In genomic region chr15:88658972-88659931, GRCh38 we compare ENCODE assay signal across 9 cellular contexts. TPM values are rescaled to one million over a fixed set of nuclear protein-coding genes. Genes with fewer than 3 reads are reported as not detected.
DNase-seq lines count a peak whose midpoint lies in the region; ATAC-seq, FAIRE-seq and TF ChIP-seq lines count a peak whose summit lies in the region.
"Had no signal": no experiment of that assay in that cellular context is flagged by ENCODE, and none has a peak within 500 bp of the region (broad histone marks: within the 10 kb centered on the region; RNA-seq: fewer than 3 reads in every experiment).

No MANE protein-coding gene starts in this region.

- CTCF ChIA-PET in activated CD8-positive, alpha-beta memory T cell treated with anti-CD3 and anti-CD28 coated beads, Interleukin-2, amount 10 ng/mL, durations not matched to agents 7 days and 5 days (lab: Charles Lee), result interaction anchor here (4.4 kb wide), 1 partner anchor 34 kb away, joined by 30 read pairs; no protein-coding TSS in a partner anchor

- peak overlapping the region; percentile 37 for H3K4me2 ChIP-seq in astrocyte (ENCODE audit: low read length)
- H3K4me2 ChIP-seq: A549 had no signal

- H3K9me3 ChIP-seq in astrocyte (ENCODE audit: insufficient read depth, low read depth, low read length), result no peaks in the 10 kb centered on the region
- H3K9me3 ChIP-seq in right cardiac atrium (ENCODE audit: control insufficient read depth, low read length), result no peaks in the 10 kb centered on the region
- H3K9me3 ChIP-seq: A549 had no signal

- DNase-seq in activated CD8-positive, alpha-beta memory T cell treated with anti-CD3 and anti-CD28 coated beads, Interleukin-2, amount 10 ng/mL, durations not matched to agents 7 days and 5 days, result peak; percentile 30
- DNase-seq in activated CD8-positive, alpha-beta memory T cell treated with anti-CD3 and anti-CD28 coated beads for 24 hours, result no peak
- DNase-seq in astrocyte (ENCODE audit: low read depth) (peak; percentile 66), right cardiac atrium (peak in 1 of 3 donors; percentile 51), superior temporal gyrus (ENCODE audit: extremely low spot score) (peak; percentile 49)

- H3K36me3 Mint-ChIP-seq in activated CD8-positive, alpha-beta memory T cell treated with anti-CD3 and anti-CD28 coated beads, Interleukin-2, amount 10 ng/mL, durations not matched to agents 7 days and 5 days, result peaks cover 9% of the 10 kb centered on the region
- no peaks in the 10 kb centered on the region for H3K36me3 Mint-ChIP-seq in astrocyte (ENCODE audit: low read depth, unreplicated experiment)

- H3K9me3 Mint-ChIP-seq in activated CD8-positive, alpha-beta memory T cell treated with anti-CD3 and anti-CD28 coated beads, Interleukin-2, amount 10 ng/mL, durations not matched to agents 7 days and 5 days (ENCODE audit: low read depth), result no peaks in the 10 kb centered on the region
- no peaks in the 10 kb centered on the region for H3K9me3 Mint-ChIP-seq in astrocyte (ENCODE audit: unreplicated experiment)

- 64% methylated on average over 18 of the region's 18 CpGs for WGBS in right cardiac atrium

- no peak for TF ChIP-seq CTCF in astrocyte (IDR thresholded peaks at IDR 0.05; ENCODE audit: insufficient read depth, low read depth, low read length)

- FAIRE-seq in astrocyte (lab: Jason Lieb, UNC), result no peak
- FAIRE-seq: A549 had no signal

- no peak for ATAC-seq in activated CD8-positive, alpha-beta memory T cell treated with anti-CD3 and anti-CD28 coated beads, Interleukin-2, amount 10 ng/mL, durations not matched to agents 7 days and 5 days
- ATAC-seq in right cardiac atrium, result peak; percentile 47 to 77
- ATAC-seq in GM21367 (IDR thresholded peaks at IDR 0.05; ENCODE audit: unreplicated experiment), result no peak
- no peak for ATAC-seq in GM19467 (IDR thresholded peaks at IDR 0.05; ENCODE audit: unreplicated experiment)
- ATAC-seq in GM18870 (IDR thresholded peaks at IDR 0.05; ENCODE audit: unreplicated experiment), result no peak

- H4K20me1 ChIP-seq in astrocyte (ENCODE audit: insufficient read depth, low read length), result no peaks in the 10 kb centered on the region

- no peak overlapping the region for H3K4me3 Mint-ChIP-seq in activated CD8-positive, alpha-beta memory T cell treated with anti-CD3 and anti-CD28 coated beads, Interleukin-2, amount 10 ng/mL, durations not matched to agents 7 days and 5 days
- peak overlapping the region; percentile 45 for H3K4me3 Mint-ChIP-seq in astrocyte (ENCODE audit: unreplicated experiment)

- no peak overlapping the region for H2AFZ ChIP-seq in astrocyte (ENCODE audit: low read depth, low read length)

- peaks cover 6% of the 10 kb centered on the region for H3K4me1 Mint-ChIP-seq in activated CD8-positive, alpha-beta memory T cell treated with anti-CD3 and anti-CD28 coated beads, Interleukin-2, amount 10 ng/mL, durations not matched to agents 7 days and 5 days
- H3K4me1 Mint-ChIP-seq in astrocyte (ENCODE audit: low read depth, unreplicated experiment), result peaks cover 7% of the 10 kb centered on the region

- H3K27ac ChIP-seq in astrocyte (ENCODE audit: low read depth, low read length) (no peak overlapping the region), right cardiac atrium (ENCODE audit: low read length) (no peak overlapping the region)
- H3K27ac ChIP-seq: A549 had no signal

- H3K36me3 ChIP-seq in astrocyte (ENCODE audit: insufficient read depth, low read length), result no peaks in the 10 kb centered on the region

- H3K27me3 Mint-ChIP-seq in activated CD8-positive, alpha-beta memory T cell treated with anti-CD3 and anti-CD28 coated beads, Interleukin-2, amount 10 ng/mL, durations not matched to agents 7 days and 5 days, result no peaks in the 10 kb centered on the region
- H3K27me3 Mint-ChIP-seq in astrocyte (ENCODE audit: low read depth, unreplicated experiment), result peaks cover 25% of the 10 kb centered on the region

- no peak overlapping the region for H3K9ac ChIP-seq in astrocyte (ENCODE audit: low read length)

- no peak overlapping the region for H3K4me3 ChIP-seq in astrocyte (ENCODE audit: insufficient read depth, low read depth, low read length)
- H3K4me3 ChIP-seq in right cardiac atrium (ENCODE audit: low read length), result no peak overlapping the region
- H3K4me3 ChIP-seq: A549 had no signal

- peaks cover 15% of the 10 kb centered on the region for H3K4me1 ChIP-seq in astrocyte (ENCODE audit: insufficient read depth, low read length)
- no peaks in the 10 kb centered on the region for H3K4me1 ChIP-seq in right cardiac atrium (ENCODE audit: control insufficient read depth, insufficient read depth, low read length)
- H3K4me1 ChIP-seq: A549 had no signal

- no peaks in the 10 kb centered on the region for H3K27me3 ChIP-seq in astrocyte (ENCODE audit: insufficient read depth, low read length)
- H3K27me3 ChIP-seq in right cardiac atrium (ENCODE audit: control insufficient read depth, insufficient read depth), result no peaks in the 10 kb centered on the region

- intact Hi-C loops in right cardiac atrium (cut with DNase I), result loop anchor here in 2 of 4 donors (10.0 kb wide), 2 partner anchors 166 to 176 kb away; no protein-coding TSS in a partner anchor

- H3K79me2 ChIP-seq in astrocyte (ENCODE audit: insufficient read depth, low read length), result no peaks in the 10 kb centered on the region

- no peak overlapping the region for H3K27ac Mint-ChIP-seq in activated CD8-positive, alpha-beta memory T cell treated with anti-CD3 and anti-CD28 coated beads, Interleukin-2, amount 10 ng/mL, durations not matched to agents 7 days and 5 days
- H3K27ac Mint-ChIP-seq in astrocyte (ENCODE audit: unreplicated experiment), result peak overlapping the region; percentile 62

RNA-seq across cellular contexts. Expression of gene ISG20, which starts 20.4 kb away (rescaled TPM):
- total RNA-seq in activated CD8-positive, alpha-beta memory T cell treated with anti-CD3 and anti-CD28 coated beads, Interleukin-2, amount 10 ng/mL, durations not matched to agents 7 days and 5 days, result 100 to 1,000 TPM; 155 to 379 TPM
- total RNA-seq in astrocyte, result 15.9 and 18.6 TPM in 2 replicates
- 1 to 10 TPM; 3.4 to 5.8 (median 4.7) TPM for total RNA-seq in right cardiac atrium
- 5.3 TPM for polyA plus RNA-seq in right cardiac atrium

RNA-seq across cellular contexts. Expression of gene AEN, which starts 38.1 kb away (rescaled TPM):
- 10 to 100 TPM; 55.7 to 57.4 TPM for total RNA-seq in activated CD8-positive, alpha-beta memory T cell treated with anti-CD3 and anti-CD28 coated beads, Interleukin-2, amount 10 ng/mL, durations not matched to agents 7 days and 5 days
- total RNA-seq in astrocyte (75.9 and 90.6 TPM in 2 replicates), right cardiac atrium (1 to 10 TPM; 4.0 to 9.5 (median 6.9) TPM)
- 4.1 TPM for polyA plus RNA-seq in right cardiac atrium

Comparison
In these comparisons a context has a peak if more than half of its experiments do, and no peak if none do; other contexts are left out.
1. ATAC-seq: peak in right cardiac atrium (2 of 2); none in activated CD8-positive, alpha-beta memory T cell treated with anti-CD3 and anti-CD28 coated beads, Interleukin-2, amount 10 ng/mL, durations not matched to agents 7 days and 5 days (single experiment), GM21367 (single experiment), GM19467 (single experiment) and GM18870 (single experiment).